Comparison of ENCODE assay signal across 16 cellular contexts in the genomic region with DNA sequence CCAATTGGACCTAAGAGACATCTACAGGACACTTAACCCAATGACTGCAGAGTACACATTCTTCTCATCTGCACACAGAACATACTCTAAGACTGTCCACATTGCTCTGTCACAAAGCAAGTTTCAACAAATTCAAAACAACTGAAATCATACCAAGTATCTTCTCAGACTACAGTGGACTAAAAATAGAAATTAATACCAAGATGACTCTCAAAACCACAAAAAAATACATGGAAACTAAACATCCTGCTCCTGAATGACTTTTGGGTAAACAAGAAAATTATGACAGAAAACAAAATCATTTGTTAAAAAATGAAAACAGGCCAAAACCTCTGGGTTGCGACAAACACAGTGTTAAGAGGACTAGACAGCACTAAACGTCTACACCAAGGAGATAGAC. TPM values are rescaled to one million over a fixed set of nuclear protein-coding genes. Genes with fewer than 3 reads are reported as not detected.
DNase-seq lines count a peak whose midpoint lies in the region; FAIRE-seq and TF ChIP-seq lines count a peak whose summit lies in the region.
"Had no signal": no experiment of that assay in that cellular context is flagged by ENCODE, and none has a peak within 500 bp of the region (broad histone marks: within the 10 kb centered on the region; RNA-seq: fewer than 3 reads in every experiment).

No MANE protein-coding gene starts in this region.

- H3K27me3 ChIP-seq in bronchial epithelial cell (ENCODE audit: control insufficient read depth, insufficient read depth, low read length), result no peaks in the 10 kb centered on the region
- H3K27me3 ChIP-seq in mesenchymal stem cell (ENCODE audit: control insufficient read depth in 1 of 2, insufficient read depth in 1 of 2, low read length in 2 of 2), result no peaks in the 10 kb centered on the region
- no peaks in the 10 kb centered on the region for H3K27me3 ChIP-seq in skeletal muscle satellite cell (ENCODE audit: control insufficient read depth, insufficient read depth, low read length)
- H3K27me3 ChIP-seq in A673 (replicated peaks; ENCODE audit: insufficient read depth, low read depth, low read length, poor library complexity), result no peaks in the 10 kb centered on the region
- H3K27me3 ChIP-seq: BE2C had no signal

- no TSS peak for BruUV-seq in A673 (replicated peaks; lab: Mats Ljungman, UMichigan)

- TF ChIP-seq CTCF in bronchial epithelial cell (IDR thresholded peaks at IDR 0.05; ENCODE audit: insufficient read depth, low read length, severe bottlenecking) (no peak), A673 (conservative IDR thresholded peaks at IDR 0.05; ENCODE audit: low read depth, low read length) (no peak)

- no peak overlapping the region for H3K4me2 ChIP-seq in mesenchymal stem cell (ENCODE audit: low read length, poor library complexity, severe bottlenecking)
- H3K4me2 ChIP-seq in skeletal muscle satellite cell (ENCODE audit: low read length), result peak overlapping the region; percentile 42

- intact Hi-C loops in A673 (cut with micrococcal nuclease; ENCODE audit: unreplicated experiment), result no loop called here

- peaks cover 14% of the 10 kb centered on the region for H3K9me3 ChIP-seq in mesenchymal stem cell (ENCODE audit: control insufficient read depth, low read length)
- H3K9me3 ChIP-seq in skeletal muscle satellite cell (replicated peaks; ENCODE audit: low read length), result peaks cover 9% of the 10 kb centered on the region
- peaks cover 12% of the 10 kb centered on the region for H3K9me3 ChIP-seq in A673 (ENCODE audit: low read depth, low read length, poor library complexity, severe bottlenecking)
- H3K9me3 ChIP-seq: BE2C had no signal

- no peak overlapping the region for H2BK120ac ChIP-seq in mesenchymal stem cell (ENCODE audit: low read depth, low read length)

- H3K4me1 ChIP-seq in mesenchymal stem cell (ENCODE audit: control insufficient read depth, insufficient read depth, low read depth, low read length), result no peaks in the 10 kb centered on the region
- H3K4me1 ChIP-seq in skeletal muscle satellite cell (ENCODE audit: control insufficient read depth, insufficient read depth, low read length), result peaks cover 5% of the 10 kb centered on the region
- H3K4me1 ChIP-seq in A673 (ENCODE audit: insufficient read depth, low read length, poor library complexity, severe bottlenecking), result no peaks in the 10 kb centered on the region
- H3K4me1 ChIP-seq: BE2C had no signal

- 94% methylated on average over 2 of the region's 2 CpGs for WGBS in mesenchymal stem cell

- H2AK5ac ChIP-seq in mesenchymal stem cell (ENCODE audit: low read length, severe bottlenecking), result no peak overlapping the region

- H3K9ac ChIP-seq in mesenchymal stem cell (ENCODE audit: low read length), result no peak overlapping the region
- H3K9ac ChIP-seq in skeletal muscle satellite cell (ENCODE audit: low read depth, low read length), result no peak overlapping the region

- no peak overlapping the region for H3K4ac ChIP-seq in mesenchymal stem cell (ENCODE audit: low read depth in 1 of 2, low read length in 2 of 2)

- H2BK12ac ChIP-seq in mesenchymal stem cell (ENCODE audit: low read length in 2 of 2), result no peak overlapping the region

- H3K36me3 ChIP-seq in bronchial epithelial cell (ENCODE audit: control insufficient read depth, insufficient read depth, low read length) (no peaks in the 10 kb centered on the region), mesenchymal stem cell (ENCODE audit: control insufficient read depth in 1 of 2, insufficient read depth in 2 of 2, low read depth in 1 of 2, low read length in 2 of 2) (peaks cover 0 to 1% of the 10 kb centered on the region in 2 experiments), skeletal muscle satellite cell (ENCODE audit: insufficient read depth, low read length) (no peaks in the 10 kb centered on the region), A673 (ENCODE audit: insufficient read depth, low read length, poor library complexity, severe bottlenecking) (no peaks in the 10 kb centered on the region)
- H3K36me3 ChIP-seq: BE2C, HAP-1 had no signal

- H3K27ac ChIP-seq in mesenchymal stem cell (ENCODE audit: low read length, poor library complexity, severe bottlenecking) (no peak overlapping the region), A673 (ENCODE audit: low read depth, low read length, poor library complexity, severe bottlenecking) (no peak overlapping the region)
- H3K27ac ChIP-seq: C4-2B, HL-60 had no signal

- DNase-seq in ELR (ENCODE audit: low read depth) (peak; percentile 6), bronchial epithelial cell (ENCODE audit: low read depth) (peak; percentile 18), mesenchymal stem cell (peak; percentile 22), cortex of kidney (lab: John Stamatoyannopoulos, UW) (no peak), frontal cortex (ENCODE audit: low spot score in 2 of 2) (no peak), A673 (ENCODE audit: low spot score) (no peak)
- DNase-seq: BE2C, DMS79, EL, GDM1, GOT3 had no signal

- no peak overlapping the region for H4K8ac ChIP-seq in mesenchymal stem cell (ENCODE audit: low read length)

- H2BK15ac ChIP-seq in mesenchymal stem cell (ENCODE audit: low read depth, poor library complexity, severe bottlenecking), result no peak overlapping the region

- H4K91ac ChIP-seq in mesenchymal stem cell (ENCODE audit: low read length), result no peak overlapping the region

- H2AFZ ChIP-seq in mesenchymal stem cell (ENCODE audit: low read depth, low read length), result no peak overlapping the region

- H3K14ac ChIP-seq in mesenchymal stem cell (ENCODE audit: low read length in 2 of 2), result no peak overlapping the region

- H3K18ac ChIP-seq in mesenchymal stem cell (ENCODE audit: low read depth in 1 of 2, low read length in 2 of 2), result no peak overlapping the region

- FAIRE-seq in bronchial epithelial cell (lab: Jason Lieb, UNC), result no peak
- FAIRE-seq in frontal cortex (lab: Jason Lieb, UNC), result no peak
- FAIRE-seq: GM19239 had no signal

- POLR2A ChIA-PET in A673 (lab: Charles Lee; ENCODE audit: low non-redundant PET), result no interaction called here

- H3K23ac ChIP-seq in mesenchymal stem cell (ENCODE audit: low read length in 2 of 2), result no peak overlapping the region

- peaks cover 21% of the 10 kb centered on the region for H3K79me1 ChIP-seq in mesenchymal stem cell (replicated peaks; ENCODE audit: low read length, poor library complexity, severe bottlenecking)

- CTCF ChIA-PET in A673 (lab: Charles Lee), result no interaction called here

- no peak overlapping the region for H3K4me3 ChIP-seq in bronchial epithelial cell (ENCODE audit: low read depth, low read length)
- no peak overlapping the region for H3K4me3 ChIP-seq in mesenchymal stem cell (ENCODE audit: insufficient read depth in 1 of 2, low read depth in 1 of 2, low read length in 2 of 2)
- no peak overlapping the region for H3K4me3 ChIP-seq in skeletal muscle satellite cell (ENCODE audit: low read length)
- no peak overlapping the region for H3K4me3 ChIP-seq in A673 (ENCODE audit: low read depth, low read length, poor library complexity, severe bottlenecking)
- H3K4me3 ChIP-seq: HAP-1 had no signal

- no peak overlapping the region for H2BK5ac ChIP-seq in mesenchymal stem cell (ENCODE audit: low read depth, low read length, poor library complexity, severe bottlenecking)

RNA-seq across cellular contexts. Expression of a gene that starts 24.5 kb away (rescaled TPM):
- total RNA-seq in bronchial epithelial cell (30.2 and 32.9 TPM in 2 replicates), frontal cortex (66.0 TPM), A673 (2021) (28.4 and 31.2 TPM in 2 replicates)
- polyA plus RNA-seq in mesenchymal stem cell (2013, experiment 1 of 2), result 23.3 TPM
- 24.6 TPM for polyA plus RNA-seq in mesenchymal stem cell (2013, experiment 2 of 2)
- total RNA-seq in skeletal muscle satellite cell (2012; rRNA removed), result 29.9 and 38.5 TPM in 2 replicates

Comparison
In these comparisons a context has a peak if more than half of its experiments do, and no peak if none do; other contexts are left out.
1. DNase-seq: peak in ELR (single experiment), bronchial epithelial cell (single experiment) and mesenchymal stem cell (single experiment); none in cortex of kidney (single experiment), frontal cortex (0 of 2) and A673 (single experiment).